ENCODE assay signal across 23 cellular contexts in the genomic region with DNA sequence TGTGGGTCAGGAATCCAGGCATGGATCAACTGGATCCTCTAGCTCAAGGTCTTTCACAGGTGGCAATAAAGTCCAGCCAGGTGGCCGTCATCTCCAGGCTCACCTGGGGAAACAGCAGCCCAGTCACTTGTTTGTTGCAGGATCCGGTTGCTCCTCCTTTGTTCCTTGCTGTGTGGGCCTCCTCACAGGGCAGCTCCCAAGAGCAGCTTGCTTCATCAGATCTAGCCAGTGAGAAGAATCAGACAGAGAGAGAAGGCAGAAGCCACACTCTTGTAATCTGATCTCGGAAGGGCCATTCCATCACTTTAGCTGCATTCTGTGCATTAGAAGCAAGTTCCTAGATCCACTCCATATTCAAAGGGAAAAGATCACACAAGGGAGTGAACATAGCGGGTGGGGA. TPM values are rescaled to one million over a fixed set of nuclear protein-coding genes. Genes with fewer than 3 reads are reported as not detected.
"Had no signal": no experiment of that assay in that cellular context is flagged by ENCODE, and none has a peak within 500 bp of the region (broad histone marks: within the 10 kb centered on the region; RNA-seq: fewer than 3 reads in every experiment).

No MANE protein-coding gene starts in this region.

- H3K4me1 ChIP-seq: heart left ventricle, pancreas had no signal

- H3K4me2 ChIP-seq: smooth muscle cell had no signal

- H3K27me3 ChIP-seq: heart left ventricle, pancreas had no signal

- H3K4me1 Mint-ChIP-seq: natural killer cell had no signal

- H3K27ac ChIP-seq: heart left ventricle, pancreas had no signal

- FAIRE-seq: endometrium, frontal cortex, pancreas had no signal

- H3K36me3 ChIP-seq: heart left ventricle, pancreas had no signal

- ATAC-seq: esophagus mucosa, heart left ventricle, left lobe of liver, natural killer cell, pancreas, right cardiac atrium had no signal

- H3K27me3 Mint-ChIP-seq: progenitor cell of endocrine pancreas had no signal

- H3K9me3 ChIP-seq: pancreas had no signal

- H3K4me3 Mint-ChIP-seq: natural killer cell, neural crest cell had no signal

- DNase-seq: effector memory CD4-positive, alpha-beta T cell; heart left ventricle; hypothalamus; mammary epithelial cell; natural killer cell; occipital lobe; pancreas; right cardiac atrium; stimulated activated CD4-positive, alpha-beta T cell treated with anti-CD3 and anti-CD28 coated beads, Interleukin-2, amount 100 ng/mL, for 48 hours; stimulated activated naive CD4-positive, alpha-beta T cell treated with Interleukin-2 at 50 U/mL for 16 hours; trophoblast cell had no signal

- H3K36me3 Mint-ChIP-seq: natural killer cell had no signal

- H3K9me3 Mint-ChIP-seq: natural killer cell, neural crest cell had no signal

- H3K4me3 ChIP-seq: heart left ventricle, pancreas, smooth muscle cell had no signal

- H3K27ac Mint-ChIP-seq: natural killer cell, progenitor cell of endocrine pancreas had no signal

RNA-seq across cellular contexts. Expression of gene HSD17B3, which starts 3.2 kb away (rescaled TPM):
- total RNA-seq: esophagus mucosa, frontal cortex, glomerular endothelial cell, kidney epithelial cell, mammary epithelial cell, myocyte, neural crest cell, occipital lobe, progenitor cell of endocrine pancreas, urinary bladder had no signal
- polyA plus RNA-seq: fibroblast of lung had no signal
